ENCODE assay signal across 10 cellular contexts in the genomic region with DNA sequence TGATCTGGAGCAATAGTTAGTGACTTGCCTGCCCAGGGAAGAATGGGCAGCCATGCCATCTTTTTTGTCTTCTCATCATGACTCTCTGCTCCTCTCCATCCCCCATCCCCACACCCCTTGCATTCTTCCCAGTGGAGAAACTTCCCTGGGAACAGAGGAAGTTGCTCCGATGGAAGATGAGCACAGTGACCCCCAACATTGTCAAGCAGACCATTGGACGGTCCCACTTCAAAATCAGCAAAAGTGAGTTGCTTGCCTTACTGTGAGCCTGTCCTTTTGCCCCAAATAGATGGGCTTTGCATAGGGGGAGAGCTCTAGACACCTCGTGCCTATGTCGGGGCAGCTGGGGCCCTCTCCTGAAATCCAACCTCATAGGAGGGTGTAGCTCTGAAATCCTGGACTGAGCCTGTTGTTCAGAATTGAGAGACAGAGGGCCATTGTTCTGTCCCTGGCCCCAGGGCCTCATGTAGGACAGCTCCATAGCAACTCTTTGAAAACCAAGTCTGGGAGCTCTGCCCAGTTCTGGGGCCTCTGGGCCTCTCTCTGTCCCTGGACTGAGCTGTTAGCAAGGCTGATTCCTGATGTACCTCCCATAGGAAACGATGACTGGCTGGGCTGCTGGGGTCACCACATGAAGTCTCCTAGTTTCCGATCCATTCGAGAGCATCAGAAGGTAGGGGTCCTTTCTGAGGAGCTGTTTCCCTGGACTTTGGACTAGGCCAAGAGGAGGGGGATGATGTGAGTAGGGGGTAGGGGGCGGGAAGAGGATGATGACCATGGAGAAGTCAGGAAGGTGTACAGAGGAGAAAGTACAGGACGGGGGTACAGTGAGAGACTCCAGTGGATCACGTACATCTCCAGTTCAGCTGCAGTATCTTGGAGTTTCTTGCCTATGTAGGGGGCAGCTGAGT. TPM values are rescaled to one million over a fixed set of nuclear protein-coding genes. Genes with fewer than 3 reads are reported as not detected.
DNase-seq lines count a peak whose midpoint lies in the region; ATAC-seq, FAIRE-seq and TF ChIP-seq lines count a peak whose summit lies in the region.
"Had no signal": no experiment of that assay in that cellular context is flagged by ENCODE, and none has a peak within 500 bp of the region (broad histone marks: within the 10 kb centered on the region; RNA-seq: fewer than 3 reads in every experiment).

No MANE protein-coding gene starts in this region.

- no peak overlapping the region for H2AFZ ChIP-seq in GM12878 (ENCODE audit: control insufficient read depth, low read depth, low read length)

- H3K4me2 ChIP-seq in GM12878 (ENCODE audit: control insufficient read depth, insufficient read depth): no peak overlapping the region

- SMC1A ChIA-PET in GM12878 (lab: Charles Lee; ENCODE audit: uncharacterized antibody, unreplicated experiment): interaction anchor here (0.5 to 1.1 kb wide), 2 partner anchors 14 to 97 kb away, joined by 4 to 7 read pairs; no protein-coding TSS in a partner anchor

- DNase-seq in HFFc6 (peak; percentile 30), GM12878 (ENCODE audit: low read depth, low spot score) (no peak), heart right ventricle (peak; percentile 64 to 82), renal cortical epithelial cell (ENCODE audit: low read depth) (peak; percentile 33), BE2C (no peak)
- DNase-seq in central memory CD4-positive, alpha-beta T cell: no peak
- DNase-seq: activated CD4-positive, alpha-beta T cell treated with anti-CD3 and anti-CD28 coated beads for 1 hour; naive B cell had no signal

- POLR2A ChIA-PET in GM12878 (lab: Charles Lee): interaction anchor here (1.0 kb wide), 1 partner anchor 11 kb away, joined by 3 read pairs; no protein-coding TSS in a partner anchor

- H3K27ac ChIP-seq in GM12878 (ENCODE audit: control insufficient read depth, insufficient read depth): peak overlapping the region; percentile 37
- H3K27ac ChIP-seq in heart right ventricle: peak overlapping the region; percentile 1 to 88 (median 71)

- intact Hi-C loops in GM12878 (cut with micrococcal nuclease; ENCODE audit: unreplicated experiment) (no loop called here), heart right ventricle (cut with DNase I) (no loop called here)

- in situ Hi-C loops in GM12878 (cut with MboI): no loop called here

- H3K27ac Mint-ChIP-seq in HFFc6: no peak overlapping the region; the same call in 1 of the 2 replicates

- RAD21 ChIA-PET in GM12878 (lab: Charles Lee; ENCODE audit: unreplicated experiment): no interaction called here

- no peak for TF ChIP-seq RAD21 in GM12878 (IDR thresholded peaks at IDR 0.05; ENCODE audit: insufficient read depth, low read depth, low read length)

- TF ChIP-seq POLR2A in GM12878 (IDR thresholded peaks at IDR 0.05; ENCODE audit: low read depth, low read length): no peak

- no peaks in the 10 kb centered on the region for H3K79me2 ChIP-seq in GM12878 (ENCODE audit: control insufficient read depth, insufficient read depth, low read length)

- H3K36me3 ChIP-seq in GM12878 (ENCODE audit: control insufficient read depth in 2 of 2, insufficient read depth in 2 of 2, low read length in 1 of 2) (peaks cover 21 to 30% of the 10 kb centered on the region in 2 experiments), heart right ventricle (peaks cover 0 to 76% (median 14%) of the 10 kb centered on the region in 9 donors), BE2C (peaks cover 57% of the 10 kb centered on the region)

- TF ChIP-seq EP300 in GM12878 (IDR thresholded peaks at IDR 0.05; ENCODE audit: borderline replicate concordance in 1 of 2, control insufficient read depth in 1 of 2, low read depth in 2 of 2, low read length in 2 of 2): no peak

- no peaks in the 10 kb centered on the region for H3K27me3 Mint-ChIP-seq in HFFc6 (ENCODE audit: insufficient read depth)
- H3K27me3 Mint-ChIP-seq: naive B cell had no signal

- H3K9me3 Mint-ChIP-seq in HFFc6: no peaks in the 10 kb centered on the region
- H3K9me3 Mint-ChIP-seq: naive B cell had no signal

- no peaks in the 10 kb centered on the region for H4K20me1 ChIP-seq in GM12878 (ENCODE audit: control insufficient read depth, insufficient read depth)

- no peaks in the 10 kb centered on the region for H3K27me3 ChIP-seq in GM12878 (replicated peaks in 1 of 2; ENCODE audit: control insufficient read depth in 2 of 2, insufficient read depth in 2 of 2, low read length in 1 of 2)
- no peaks in the 10 kb centered on the region for H3K27me3 ChIP-seq in heart right ventricle
- no peaks in the 10 kb centered on the region for H3K27me3 ChIP-seq in BE2C

- H3K9ac ChIP-seq in GM12878 (ENCODE audit: control insufficient read depth, insufficient read depth, low read length): no peak overlapping the region

- no peak for TF ChIP-seq CTCF in HFFc6 (IDR thresholded peaks at IDR 0.05)
- TF ChIP-seq CTCF in GM12878 (IDR thresholded peaks at IDR 0.05 in 2 of 3, conservative IDR thresholded peaks at IDR 0.05 in 1 of 3; ENCODE audit: control insufficient read depth in 2 of 3, extremely low read depth in 1 of 3, insufficient read depth in 1 of 3, low read depth in 3 of 3, low read length in 3 of 3): no peak
- no peak for TF ChIP-seq CTCF in heart right ventricle (IDR thresholded peaks at IDR 0.05)
- TF ChIP-seq CTCF in BE2C (IDR thresholded peaks at IDR 0.05; ENCODE audit: low read depth, low read length): no peak

- H3K36me3 Mint-ChIP-seq in HFFc6 (ENCODE audit: low read depth): peaks cover 26% of the 10 kb centered on the region

- H3K4me3 ChIP-seq in GM12878 (no peak overlapping the region), heart right ventricle (no peak overlapping the region), BE2C (ENCODE audit: low read depth, low read length) (no peak overlapping the region)

- CTCF ChIA-PET in GM12878 (lab: Yijun Ruan, JAX): interaction anchor here (1.3 kb wide), 1 partner anchor 102 kb away, joined by 4 read pairs; no protein-coding TSS in a partner anchor

- ATAC-seq in GM12878 (no peak), heart right ventricle (peak; percentile 94 to 98 (median 97)), HG02884 (IDR thresholded peaks at IDR 0.05; ENCODE audit: unreplicated experiment) (no peak), GM19467 (IDR thresholded peaks at IDR 0.05; ENCODE audit: unreplicated experiment) (no peak)

- H3K9me3 ChIP-seq in GM12878 (replicated peaks; ENCODE audit: control insufficient read depth, insufficient read depth, low read length) (no peaks in the 10 kb centered on the region), heart right ventricle (no peaks in the 10 kb centered on the region), BE2C (no peaks in the 10 kb centered on the region)

- H3K4me3 Mint-ChIP-seq in HFFc6: no peak overlapping the region
- H3K4me3 Mint-ChIP-seq: naive B cell had no signal

- 90% methylated on average over 10 of the region's 10 CpGs for WGBS in GM12878 (ENCODE audit: insufficient coverage, insufficient replicate concordance, low lambda C conversion rate, missing lambda C conversion rate)
- 76% methylated on average over 10 of the region's 10 CpGs for WGBS in heart right ventricle, 2 donors

- BruUV-seq in GM12878 (replicated peaks; lab: Mats Ljungman, UMichigan): no TSS peak

- FAIRE-seq in GM12878 (lab: Jason Lieb, UNC): no peak

- H3K4me1 Mint-ChIP-seq in HFFc6 (ENCODE audit: low read depth): peaks cover 11% of the 10 kb centered on the region
- H3K4me1 Mint-ChIP-seq: naive B cell had no signal

- H3K4me1 ChIP-seq in GM12878 (ENCODE audit: control insufficient read depth, insufficient read depth, low read length): peaks cover 29% of the 10 kb centered on the region
- H3K4me1 ChIP-seq in heart right ventricle: peaks cover 0 to 47% (median 19%) of the 10 kb centered on the region in 9 donors
- no peaks in the 10 kb centered on the region for H3K4me1 ChIP-seq in BE2C

RNA-seq across cellular contexts. Expression of a gene that starts 35.2 kb away (rescaled TPM):
- total RNA-seq in HFFc6 (2021; fragmentation: NEBNext Ultra II Directional; extraction: Animal tissue kit (Norgen Biotek cat#: 25700)): 10 to 100 TPM; 16.1 to 19.6 (median 17.0) TPM
- total RNA-seq in GM12878 (2013; cell fraction: nucleolus; rRNA removed): 98.7 and 112 TPM in 2 replicates
- total RNA-seq in GM12878 (2014; rRNA removed) (22.3 and 31.7 TPM in 2 replicates), GM12878 (2014; rRNA removed; fragmentation: Illumina TruSeq; extraction: Trizol) (20.4 and 20.7 TPM in 2 replicates), GM12878 (2021) (49.1 and 51.7 TPM in 2 replicates), heart right ventricle (1 to 10 TPM; 4.3 to 8.2 (median 6.4) TPM), renal cortical epithelial cell (4.9 and 17.9 TPM in 2 replicates)
- 16.7 TPM for polyA plus RNA-seq in GM12878 (2011; ENCODE audit: low read depth)
- polyA plus RNA-seq in GM12878 (2011; rRNA removed) (35.9 and 50.8 TPM in 2 replicates), GM12878 (2014; fragmentation: Illumina TruSeq; extraction: Trizol) (62.7 and 63.1 TPM in 2 replicates), GM12878 (2014; fragmentation: Nextera tagmentation; extraction: Ambion mirVana) (10 to 100 TPM; 16.6 to 18.7 TPM), GM12878 (2014; rRNA removed) (34.1 and 35.7 TPM in 2 replicates), GM12878 (2016; fragmentation: Nextera tagmentation; extraction: Ambion mirVana) (10 to 100 TPM; 27.5 to 38.0 TPM), heart right ventricle (10 to 100 TPM in 1 of 2 donors, 1 to 10 TPM in 1; 7.3 to 10.3 TPM)
- 47.3 and 57.9 TPM in 2 replicates for polyA plus RNA-seq in GM12878 (2011; cell fraction: cytosol; rRNA removed)
- 174 and 209 TPM in 2 replicates for polyA plus RNA-seq in GM12878 (2011; cell fraction: nucleus; rRNA removed)
- 13.6 and 19.5 TPM in 2 replicates for polyA plus RNA-seq in GM12878 (2012)
- 80.0 and 87.2 TPM in 2 replicates for polyA minus RNA-seq in GM12878 (2011; rRNA and poly(A)+ RNA removed)
- 17.5 and 19.5 TPM in 2 replicates for polyA minus RNA-seq in GM12878 (2011; cell fraction: cytosol; rRNA and poly(A)+ RNA removed)
- 64.6 and 98.3 TPM in 2 replicates for polyA minus RNA-seq in GM12878 (2011; cell fraction: nucleus; rRNA and poly(A)+ RNA removed)
- polyA plus RNA-seq in BE2C (2012; ENCODE audit: insufficient read depth, insufficient read length, low read depth): 13.0 TPM

RNA-seq across cellular contexts. Expression of a gene that starts 36.1 kb away (rescaled TPM):
- total RNA-seq in HFFc6 (2021; fragmentation: NEBNext Ultra II Directional; extraction: Animal tissue kit (Norgen Biotek cat#: 25700)): under 1 TPM in 4 of 6 experiments, not detected in 2; 0.18 to 0.26 (median 0.21) TPM
- 0.27 and 0.79 TPM in 2 replicates for total RNA-seq in GM12878 (2013; cell fraction: nucleolus; rRNA removed)
- total RNA-seq in GM12878 (2014; rRNA removed) (0.28 and 0.60 TPM in 2 replicates), GM12878 (2014; rRNA removed; fragmentation: Illumina TruSeq; extraction: Trizol) (not detected in 2 replicates), GM12878 (2021) (0.61 and 0.72 TPM in 2 replicates), heart right ventricle (10 to 100 TPM in 2 of 10 donors, 1 to 10 TPM in 8; 3.7 to 12.8 (median 7.1) TPM), renal cortical epithelial cell (18.6 and 42.8 TPM in 2 replicates)
- not detected for polyA plus RNA-seq in GM12878 (2011; ENCODE audit: low read depth)
- polyA plus RNA-seq in GM12878 (2011; rRNA removed) (0.11 and 0.19 TPM in 2 replicates), GM12878 (2014; fragmentation: Illumina TruSeq; extraction: Trizol) (0.22 TPM in 1 of 2 replicates, not detected in the other), GM12878 (2014; fragmentation: Nextera tagmentation; extraction: Ambion mirVana) (under 1 TPM in 1 of 2 experiments, not detected in 1; 0.13 TPM), GM12878 (2014; rRNA removed) (0.10 and 0.35 TPM in 2 replicates), GM12878 (2016; fragmentation: Nextera tagmentation; extraction: Ambion mirVana) (under 1 TPM; 0.12 to 0.14 TPM), heart right ventricle (1 to 10 TPM; 8.9 to 9.1 TPM)
- polyA plus RNA-seq in GM12878 (2011; cell fraction: cytosol; rRNA removed): 0.32 and 0.34 TPM in 2 replicates
- polyA plus RNA-seq in GM12878 (2011; cell fraction: nucleus; rRNA removed): 0.16 and 0.28 TPM in 2 replicates
- polyA plus RNA-seq in GM12878 (2012): 0.27 and 0.43 TPM in 2 replicates
- 0.21 TPM in 1 of 2 replicates, not detected in the other for polyA minus RNA-seq in GM12878 (2011; rRNA and poly(A)+ RNA removed)
- polyA minus RNA-seq in GM12878 (2011; cell fraction: cytosol; rRNA and poly(A)+ RNA removed): not detected in 2 replicates
- polyA minus RNA-seq in GM12878 (2011; cell fraction: nucleus; rRNA and poly(A)+ RNA removed): not detected in 2 replicates
- 1.5 TPM for polyA plus RNA-seq in BE2C (2012; ENCODE audit: insufficient read depth, insufficient read length, low read depth)

Comparison
In these comparisons a context has a peak if more than half of its experiments do, and no peak if none do; other contexts are left out.
1. DNase-seq: peak in HFFc6 (single experiment), heart right ventricle (2 of 2) and renal cortical epithelial cell (single experiment); none in GM12878 (single experiment), BE2C (single experiment) and central memory CD4-positive, alpha-beta T cell (single experiment).
2. ATAC-seq: peak in heart right ventricle (8 of 8); none in GM12878 (single experiment), HG02884 (single experiment) and GM19467 (single experiment).